21 cellular contexts compared by ENCODE assay signal in the genomic region with DNA sequence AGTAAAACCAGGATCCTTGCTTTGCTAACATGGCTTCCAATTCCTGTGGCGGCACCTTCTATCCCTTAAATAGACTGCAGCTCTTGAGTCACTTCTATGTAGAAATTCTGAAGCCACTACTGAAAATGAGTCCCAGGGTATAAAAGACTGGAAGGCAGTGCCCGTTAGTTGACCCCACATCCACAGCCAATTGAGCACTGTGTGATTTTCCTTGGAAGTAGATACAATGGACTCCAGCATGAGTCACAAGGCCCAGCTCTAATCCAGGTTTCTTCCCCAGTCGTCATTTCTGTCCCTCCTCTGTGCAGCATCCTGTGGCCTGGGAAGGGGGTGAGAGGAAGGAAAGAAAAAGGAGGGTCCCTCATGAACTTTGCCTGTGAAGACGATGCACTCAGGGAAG.
DNase-seq lines count a peak whose midpoint lies in the region; ATAC-seq and TF ChIP-seq lines count a peak whose summit lies in the region.
"Had no signal": no experiment of that assay in that cellular context is flagged by ENCODE, and none has a peak within 500 bp of the region (broad histone marks: within the 10 kb centered on the region; RNA-seq: fewer than 3 reads in every experiment).

No MANE protein-coding gene starts in this region.

- no peak overlapping the region for H3K27ac ChIP-seq in brain microvascular endothelial cell
- H3K27ac ChIP-seq: C4-2B, psoas muscle, vagina had no signal

- DNase-seq in A172 (ENCODE audit: low spot score): peak; percentile 6
- DNase-seq in H4 (ENCODE audit: low spot score): peak; percentile 47
- peak; percentile 21 for DNase-seq in brain microvascular endothelial cell
- DNase-seq in kidney tubule cell (ENCODE audit: low spot score): peak; percentile 9
- DNase-seq in RPMI8226: no peak
- no peak for DNase-seq in EL
- DNase-seq: activated CD4-positive, alpha-beta T cell treated with anti-CD3 and anti-CD28 coated beads, Interleukin-2, amount 50 U/mL, for 4 hours; activated naive CD4-positive, alpha-beta T cell treated with Interleukin-2 at 50 U/mL for 16 hours; foreskin melanocyte; Kasumi-1; left colon; midbrain; NCI-H1105; NCI-H526 treated with DMSO at 0.1 percent for 48 hours; psoas muscle; Right ventricle myocardium superior; T-cell had no signal

- TF ChIP-seq CTCF in brain microvascular endothelial cell (IDR thresholded peaks at IDR 0.05; ENCODE audit: low read depth, low read length, missing control alignments): no peak

- H3K4me3 ChIP-seq in brain microvascular endothelial cell (ENCODE audit: low read depth, low read length): no peak overlapping the region
- H3K4me3 ChIP-seq: psoas muscle, vagina had no signal

- ATAC-seq in GM18858 (IDR thresholded peaks at IDR 0.05; ENCODE audit: unreplicated experiment) (no peak), GM21576 (IDR thresholded peaks at IDR 0.05; ENCODE audit: unreplicated experiment) (no peak)
- ATAC-seq: left colon, psoas muscle, T-cell had no signal

- no peaks in the 10 kb centered on the region for H3K27me3 ChIP-seq in brain microvascular endothelial cell (replicated peaks)
- H3K27me3 ChIP-seq: vagina had no signal

- no peaks in the 10 kb centered on the region for H3K36me3 ChIP-seq in brain microvascular endothelial cell (replicated peaks)
- H3K36me3 ChIP-seq: vagina had no signal

- in situ Hi-C loops in brain microvascular endothelial cell (cut with HindIII; ENCODE audit: low pct_ligation_motif_present, low sequenced_read_pairs): no loop called here

Comparison
In these comparisons a context has a peak if more than half of its experiments do, and no peak if none do; other contexts are left out.
1. DNase-seq: peak in A172 (single experiment), H4 (single experiment), brain microvascular endothelial cell (single experiment) and kidney tubule cell (single experiment); none in RPMI8226 (single experiment) and EL (single experiment).